Comparison of ENCODE assay signal across 8 cellular contexts in the genomic region with DNA sequence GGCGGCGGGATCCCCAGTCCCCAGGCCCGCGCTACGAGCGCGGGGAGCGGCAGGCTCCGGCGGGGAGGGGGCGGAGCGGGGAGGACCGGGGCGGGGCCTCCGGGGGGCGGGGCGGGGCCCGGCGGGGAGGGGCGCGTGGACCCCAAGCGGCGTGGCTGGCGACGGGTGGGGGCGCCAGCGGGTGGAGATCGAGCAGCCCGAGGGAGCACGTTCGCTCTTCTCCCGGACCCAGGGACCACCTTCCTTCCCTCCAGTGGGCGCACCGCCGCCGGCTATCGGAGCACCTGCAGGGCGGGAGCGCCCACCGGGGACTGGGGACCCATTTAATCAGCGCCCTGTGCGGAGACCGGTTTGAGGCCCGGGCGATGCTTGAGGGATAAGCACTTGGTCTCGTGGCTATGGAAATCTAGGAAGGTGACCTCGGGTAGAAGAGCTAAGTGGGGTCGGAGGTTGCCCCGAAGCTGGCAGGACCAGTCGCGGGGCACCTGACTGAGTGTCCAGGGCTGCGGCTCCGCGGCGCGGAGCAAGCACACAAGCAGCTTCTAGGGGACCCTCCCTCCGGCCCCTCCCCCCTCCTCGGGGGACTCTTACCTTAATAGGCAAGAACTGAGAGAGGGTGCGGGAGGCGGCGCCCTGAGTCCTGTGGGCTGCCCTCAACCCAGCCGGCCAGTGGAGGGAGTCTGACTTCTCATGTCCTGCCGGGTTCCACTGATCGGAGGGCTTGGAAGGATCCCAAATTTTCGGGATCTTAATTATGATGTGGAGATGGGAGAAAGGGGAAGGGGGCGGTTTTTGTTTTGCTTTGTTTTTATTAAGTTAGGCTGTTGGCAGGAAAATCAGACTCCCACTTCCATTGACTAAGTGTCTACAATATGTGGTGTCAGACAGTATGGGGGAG. TPM values are rescaled to one million over a fixed set of nuclear protein-coding genes. Genes with fewer than 3 reads are reported as not detected.
DNase-seq lines count a peak whose midpoint lies in the region; ATAC-seq and TF ChIP-seq lines count a peak whose summit lies in the region.

A gene (minus strand): TSS at position 61 of the 898 bp plus-strand sequence. CDS start 71 bp downstream, outside the sequence.

- DNase-seq in DMS79 (lab: John Stamatoyannopoulos, UW) (peak; percentile 22), NCI-H526 (lab: John Stamatoyannopoulos, UW) (peak; percentile 10 to 79), glomerular visceral epithelial cell (ENCODE audit: extremely low spot score) (peak; percentile 75), omental fat pad (ENCODE audit: low spot score) (no peak), upper lobe of left lung (peak; percentile 75 to 90), GOT3 (lab: John Stamatoyannopoulos, UW) (no peak)
- DNase-seq in activated effector memory CD4-positive, alpha-beta T cell treated with Interleukin-2 at 50 U/mL for 16 hours, result peak; percentile 49

- H3K27me3 ChIP-seq in upper lobe of left lung, result no peaks in the 10 kb centered on the region

- no peak for TF ChIP-seq EP300 in upper lobe of left lung (IDR thresholded peaks at IDR 0.05)

- TF ChIP-seq CTCF in omental fat pad (IDR thresholded peaks at IDR 0.05), result no peak
- peak in 4 of 6 experiments; percentile 6 to 29 (median 18) for TF ChIP-seq CTCF in upper lobe of left lung (IDR thresholded peaks at IDR 0.05)

- peak within 1 kb of the TSS; percentile 58 to 88 (median 74) for H3K27ac ChIP-seq in upper lobe of left lung

- TF ChIP-seq POLR2A in upper lobe of left lung (IDR thresholded peaks at IDR 0.05), result peak in 1 of 4 donors; percentile 12

- ATAC-seq in omental fat pad (ENCODE audit: low FRiP score), result peak; percentile 63
- ATAC-seq in upper lobe of left lung (ENCODE audit: low FRiP score in 2 of 2), result peak; percentile 80 to 85
- no peak for ATAC-seq in HG02981 (IDR thresholded peaks at IDR 0.05; ENCODE audit: unreplicated experiment)

- peak within 1 kb of the TSS; percentile 42 to 81 (median 66) for H3K4me3 ChIP-seq in upper lobe of left lung

- no peaks in the 10 kb centered on the region for H3K36me3 ChIP-seq in upper lobe of left lung

- 3 to 4% methylated on average over 5 to 19 of the region's 66 CpGs for WGBS in upper lobe of left lung, 2 donors

- peaks cover 11 to 32% (median 16%) of the 10 kb centered on the region in 4 donors for H3K4me1 ChIP-seq in upper lobe of left lung

- no peaks in the 10 kb centered on the region for H3K9me3 ChIP-seq in upper lobe of left lung

RNA-seq across cellular contexts. Expression of the gene that starts here (rescaled TPM):
- 1 to 10 TPM; 2.8 to 7.8 (median 5.6) TPM for total RNA-seq in omental fat pad
- 10 to 100 TPM in 1 of 6 donors, 1 to 10 TPM in 5; 1.7 to 13.7 (median 4.5) TPM for total RNA-seq in upper lobe of left lung

Comparison
In these comparisons a context has a peak if more than half of its experiments do, and no peak if none do; other contexts are left out.
1. DNase-seq: peak in DMS79 (single experiment), NCI-H526 (2 of 2), activated effector memory CD4-positive, alpha-beta T cell treated with Interleukin-2 at 50 U/mL for 16 hours (single experiment), glomerular visceral epithelial cell (single experiment) and upper lobe of left lung (2 of 2); none in omental fat pad (single experiment) and GOT3 (single experiment).
2. CTCF ChIP-seq: peak in upper lobe of left lung (4 of 6); none in omental fat pad (0 of 3).